In genomic region chr3:46412786-46413298, GRCh38 we compare ENCODE assay signal across 18 cellular contexts. TPM values are rescaled to one million over a fixed set of nuclear protein-coding genes. Genes with fewer than 3 reads are reported as not detected.
DNase-seq lines count a peak whose midpoint lies in the region; ATAC-seq and TF ChIP-seq lines count a peak whose summit lies in the region.
"Had no signal": no experiment of that assay in that cellular context is flagged by ENCODE, and none has a peak within 500 bp of the region (broad histone marks: within the 10 kb centered on the region; RNA-seq: fewer than 3 reads in every experiment).

No MANE protein-coding gene starts in this region.

- 20 to 38% (median 30%) methylated on average over 3 of the region's 3 CpGs for WGBS in heart left ventricle, 4 donors
- WGBS in right cardiac atrium: 35% methylated on average over 3 of the region's 3 CpGs

- H3K9me3 Mint-ChIP-seq in stimulated activated naive B cell treated with anti-CD40 and anti-IgM and Interleukin-4, amounts not matched to agents 10 μg/mL and 1 μg/mL and 100 μg/mL, for 72 hours: no peaks in the 10 kb centered on the region
- H3K9me3 Mint-ChIP-seq: CD4-positive, alpha-beta memory T cell had no signal

- peaks cover 0 to 7% (median 0%) of the 10 kb centered on the region in 9 donors for H3K36me3 ChIP-seq in heart left ventricle
- no peaks in the 10 kb centered on the region for H3K36me3 ChIP-seq in right atrium auricular region
- H3K36me3 ChIP-seq in gastrocnemius medialis: no peaks in the 10 kb centered on the region
- H3K36me3 ChIP-seq: BE2C had no signal

- no peaks in the 10 kb centered on the region for H3K27me3 Mint-ChIP-seq in stimulated activated naive B cell treated with anti-CD40 and anti-IgM and Interleukin-4, amounts not matched to agents 10 μg/mL and 1 μg/mL and 100 μg/mL, for 72 hours

- H3K4me1 ChIP-seq in heart left ventricle (peaks cover 0 to 74% (median 39%) of the 10 kb centered on the region in 12 donors), right atrium auricular region (peaks cover 0 to 32% of the 10 kb centered on the region in 2 donors), right cardiac atrium (ENCODE audit: control insufficient read depth, insufficient read depth, low read length) (peaks cover 14% of the 10 kb centered on the region), gastrocnemius medialis (peaks cover 12 to 36% of the 10 kb centered on the region in 2 donors), foreskin keratinocyte (no peaks in the 10 kb centered on the region)
- H3K4me1 ChIP-seq: BE2C had no signal

- in situ Hi-C loops in gastrocnemius medialis (cut with MboI; ENCODE audit: low sequenced_read_pairs in 4 of 4): no loop called here

- intact Hi-C loops in heart left ventricle (cut with DNase I) (no loop called here), right cardiac atrium (cut with DNase I) (no loop called here), gastrocnemius medialis (cut with DNase I; ENCODE audit: low total_unique reads) (no loop called here)

- H3K4me3 ChIP-seq in heart left ventricle: no peak overlapping the region
- H3K4me3 ChIP-seq in right atrium auricular region: no peak overlapping the region
- no peak overlapping the region for H3K4me3 ChIP-seq in right cardiac atrium (ENCODE audit: low read length)
- H3K4me3 ChIP-seq in gastrocnemius medialis: no peak overlapping the region
- H3K4me3 ChIP-seq: SK-N-MC had no signal

- no peaks in the 10 kb centered on the region for H3K9me3 ChIP-seq in heart left ventricle
- H3K9me3 ChIP-seq in right atrium auricular region: no peaks in the 10 kb centered on the region
- H3K9me3 ChIP-seq in right cardiac atrium (ENCODE audit: control insufficient read depth, low read length): no peaks in the 10 kb centered on the region
- H3K9me3 ChIP-seq in gastrocnemius medialis: no peaks in the 10 kb centered on the region
- H3K9me3 ChIP-seq: BE2C had no signal

- peaks cover 6 to 19% of the 10 kb centered on the region in 2 donors for H3K36me3 Mint-ChIP-seq in stimulated activated naive B cell treated with anti-CD40 and anti-IgM and Interleukin-4, amounts not matched to agents 10 μg/mL and 1 μg/mL and 100 μg/mL, for 72 hours
- H3K36me3 Mint-ChIP-seq: CD4-positive, alpha-beta memory T cell had no signal

- H3K27ac ChIP-seq in heart left ventricle: peak overlapping the region in 9 of 12 donors; percentile 3 to 55 (median 33)
- no peak overlapping the region for H3K27ac ChIP-seq in right atrium auricular region
- no peak overlapping the region for H3K27ac ChIP-seq in right cardiac atrium (ENCODE audit: low read length)
- peak overlapping the region in 3 of 4 donors; percentile 12 to 30 (median 15) for H3K27ac ChIP-seq in gastrocnemius medialis
- no peak overlapping the region for H3K27ac ChIP-seq in foreskin keratinocyte
- H3K27ac ChIP-seq: SK-N-MC had no signal

- H3K4me1 Mint-ChIP-seq in stimulated activated naive B cell treated with anti-CD40 and anti-IgM and Interleukin-4, amounts not matched to agents 10 μg/mL and 1 μg/mL and 100 μg/mL, for 72 hours: peaks cover 21 to 52% of the 10 kb centered on the region in 2 donors

- TF ChIP-seq CTCF in heart left ventricle (IDR thresholded peaks at IDR 0.05) (no peak), right atrium auricular region (IDR thresholded peaks at IDR 0.05) (no peak), gastrocnemius medialis (IDR thresholded peaks at IDR 0.05 in 4 of 5, conservative IDR thresholded peaks at IDR 0.05 in 1 of 5) (no peak), foreskin keratinocyte (conservative IDR thresholded peaks at IDR 0.05) (no peak)

- H3K27ac Mint-ChIP-seq in stimulated activated naive B cell treated with anti-CD40 and anti-IgM and Interleukin-4, amounts not matched to agents 10 μg/mL and 1 μg/mL and 100 μg/mL, for 72 hours: no peak overlapping the region
- H3K27ac Mint-ChIP-seq: CD4-positive, alpha-beta memory T cell had no signal

- no peak overlapping the region for H3K4me3 Mint-ChIP-seq in stimulated activated naive B cell treated with anti-CD40 and anti-IgM and Interleukin-4, amounts not matched to agents 10 μg/mL and 1 μg/mL and 100 μg/mL, for 72 hours
- H3K4me3 Mint-ChIP-seq: CD4-positive, alpha-beta memory T cell had no signal

- TF ChIP-seq POLR2A in heart left ventricle (IDR thresholded peaks at IDR 0.05): no peak
- no peak for TF ChIP-seq POLR2A in gastrocnemius medialis (IDR thresholded peaks at IDR 0.05)

- DNase-seq in heart left ventricle (no peak), right atrium auricular region (ENCODE audit: low spot score) (no peak), NCI-H2029 (lab: John Stamatoyannopoulos, UW) (peak; percentile 35), right cardiac atrium (no peak), gastrocnemius medialis (no peak), foreskin keratinocyte (no peak)
- no peak for DNase-seq in stimulated activated naive B cell treated with anti-CD40 and anti-IgM and Interleukin-4, amounts not matched to agents 10 μg/mL and 1 μg/mL and 100 μg/mL, for 72 hours
- DNase-seq: BE2C; CD4-positive, alpha-beta memory T cell; KBM-7; MV-4-11; NCI-H187; NCI-H345; NCI-H524 treated with DMSO at 0.1 percent for 48 hours; SHP77 had no signal

- H3K27me3 ChIP-seq in heart left ventricle: no peaks in the 10 kb centered on the region
- H3K27me3 ChIP-seq in right atrium auricular region: no peaks in the 10 kb centered on the region
- H3K27me3 ChIP-seq in right cardiac atrium (ENCODE audit: control insufficient read depth, insufficient read depth): no peaks in the 10 kb centered on the region
- no peaks in the 10 kb centered on the region for H3K27me3 ChIP-seq in gastrocnemius medialis
- H3K27me3 ChIP-seq in foreskin keratinocyte: peaks cover 2% of the 10 kb centered on the region
- H3K27me3 ChIP-seq: BE2C had no signal

- ATAC-seq in heart left ventricle (peak in 3 of 4 donors; percentile 29 to 57 (median 42)), right cardiac atrium (peak; percentile 45), gastrocnemius medialis (no peak), foreskin keratinocyte (no peak), HG03159 (IDR thresholded peaks at IDR 0.05; ENCODE audit: unreplicated experiment) (no peak)
- ATAC-seq in stimulated activated naive B cell treated with anti-CD40 and anti-IgM and Interleukin-4, amounts not matched to agents 10 μg/mL and 1 μg/mL and 100 μg/mL, for 72 hours (replicated peaks): no peak

RNA-seq across cellular contexts. Expression of gene CCRL2, which starts 5.8 kb away (rescaled TPM):
- total RNA-seq in heart left ventricle (1 to 10 TPM in 8 of 9 donors, under 1 TPM in 1; 0.70 to 8.1 (median 1.7) TPM), right atrium auricular region (1 to 10 TPM in 1 of 2 donors, under 1 TPM in 1; 0.89 to 4.2 TPM), right cardiac atrium (1 to 10 TPM; 1.4 to 3.1 (median 2.4) TPM), gastrocnemius medialis (1 to 10 TPM in 2 of 4 donors, under 1 TPM in 2; 0.29 to 2.5 (median 1.7) TPM), foreskin keratinocyte (not detected in 2 replicates)
- polyA plus RNA-seq in heart left ventricle (1 to 10 TPM; 1.1 to 1.9 TPM), right cardiac atrium (1.7 TPM), foreskin keratinocyte (not detected in 2 replicates)
- total RNA-seq: H1 had no signal
- polyA plus RNA-seq: H1 had no signal

RNA-seq across cellular contexts. Expression of gene CCR5, which starts 42.1 kb away (rescaled TPM):
- total RNA-seq in heart left ventricle (10 to 100 TPM in 1 of 9 donors, 1 to 10 TPM in 1, under 1 TPM in 7; 0.13 to 12.7 (median 0.46) TPM), right atrium auricular region (1 to 10 TPM in 1 of 2 donors, not detected in 1; 1.1 TPM), right cardiac atrium (1 to 10 TPM in 2 of 4 donors, under 1 TPM in 2; 0.68 to 1.7 (median 0.99) TPM), gastrocnemius medialis (under 1 TPM in 3 of 4 donors, not detected in 1; 0.07 to 0.20 (median 0.10) TPM), foreskin keratinocyte (not detected in 2 replicates)
- polyA plus RNA-seq in heart left ventricle (under 1 TPM; 0.27 to 0.40 TPM), right cardiac atrium (0.27 TPM), foreskin keratinocyte (not detected in 2 replicates)
- total RNA-seq: H1 had no signal
- polyA plus RNA-seq: H1 had no signal

RNA-seq across cellular contexts. Expression of gene LTF, which starts 51.9 kb away (rescaled TPM):
- 10 to 100 TPM in 1 of 9 donors, 1 to 10 TPM in 8; 2.5 to 10.6 (median 3.1) TPM for total RNA-seq in heart left ventricle
- 1 to 10 TPM; 1.6 to 3.0 TPM for polyA plus RNA-seq in heart left ventricle
- total RNA-seq in right atrium auricular region: 1 to 10 TPM in 1 of 2 donors, under 1 TPM in 1; 0.51 to 1.8 TPM
- 1 to 10 TPM in 3 of 4 donors, under 1 TPM in 1; 0.71 to 5.5 (median 2.2) TPM for total RNA-seq in right cardiac atrium
- polyA plus RNA-seq in right cardiac atrium: 1.00 TPM
- 1 to 10 TPM in 2 of 4 donors, under 1 TPM in 2; 0.62 to 5.1 (median 1.1) TPM for total RNA-seq in gastrocnemius medialis
- total RNA-seq in foreskin keratinocyte: not detected in 2 replicates
- not detected in 2 replicates for polyA plus RNA-seq in foreskin keratinocyte
- total RNA-seq: CD4-positive, alpha-beta memory T cell had no signal
- polyA plus RNA-seq: CD4-positive, alpha-beta memory T cell had no signal

RNA-seq across cellular contexts. Expression of gene CCR2, which starts 58.9 kb away (rescaled TPM):
- total RNA-seq in heart left ventricle (10 to 100 TPM in 1 of 9 donors, 1 to 10 TPM in 3, under 1 TPM in 5; 0.35 to 10.5 (median 0.94) TPM), right atrium auricular region (1 to 10 TPM in 1 of 2 donors, under 1 TPM in 1; 0.33 to 2.1 TPM), right cardiac atrium (1 to 10 TPM in 3 of 4 donors, under 1 TPM in 1; 0.42 to 2.5 (median 1.7) TPM), gastrocnemius medialis (1 to 10 TPM in 1 of 4 donors, under 1 TPM in 3; 0.15 to 1.4 (median 0.80) TPM), foreskin keratinocyte (not detected in 2 replicates)
- polyA plus RNA-seq in heart left ventricle (under 1 TPM; 0.23 to 0.53 TPM), right cardiac atrium (0.43 TPM), foreskin keratinocyte (not detected in 2 replicates)
- total RNA-seq: H1 had no signal
- polyA plus RNA-seq: H1 had no signal

Comparison
In these comparisons a context has a peak if more than half of its experiments do, and no peak if none do; other contexts are left out.
1. H3K27ac ChIP-seq: peak in heart left ventricle (9 of 12) and gastrocnemius medialis (3 of 4); none in right atrium auricular region (0 of 2), right cardiac atrium (single experiment) and foreskin keratinocyte (single experiment).
2. ATAC-seq: peak in heart left ventricle (3 of 4) and right cardiac atrium (2 of 2); none in gastrocnemius medialis (0 of 2), stimulated activated naive B cell treated with anti-CD40 and anti-IgM and Interleukin-4, amounts not matched to agents 10 μg/mL and 1 μg/mL and 100 μg/mL, for 72 hours (0 of 2), foreskin keratinocyte (single experiment) and HG03159 (single experiment).